In the genomic region with DNA sequence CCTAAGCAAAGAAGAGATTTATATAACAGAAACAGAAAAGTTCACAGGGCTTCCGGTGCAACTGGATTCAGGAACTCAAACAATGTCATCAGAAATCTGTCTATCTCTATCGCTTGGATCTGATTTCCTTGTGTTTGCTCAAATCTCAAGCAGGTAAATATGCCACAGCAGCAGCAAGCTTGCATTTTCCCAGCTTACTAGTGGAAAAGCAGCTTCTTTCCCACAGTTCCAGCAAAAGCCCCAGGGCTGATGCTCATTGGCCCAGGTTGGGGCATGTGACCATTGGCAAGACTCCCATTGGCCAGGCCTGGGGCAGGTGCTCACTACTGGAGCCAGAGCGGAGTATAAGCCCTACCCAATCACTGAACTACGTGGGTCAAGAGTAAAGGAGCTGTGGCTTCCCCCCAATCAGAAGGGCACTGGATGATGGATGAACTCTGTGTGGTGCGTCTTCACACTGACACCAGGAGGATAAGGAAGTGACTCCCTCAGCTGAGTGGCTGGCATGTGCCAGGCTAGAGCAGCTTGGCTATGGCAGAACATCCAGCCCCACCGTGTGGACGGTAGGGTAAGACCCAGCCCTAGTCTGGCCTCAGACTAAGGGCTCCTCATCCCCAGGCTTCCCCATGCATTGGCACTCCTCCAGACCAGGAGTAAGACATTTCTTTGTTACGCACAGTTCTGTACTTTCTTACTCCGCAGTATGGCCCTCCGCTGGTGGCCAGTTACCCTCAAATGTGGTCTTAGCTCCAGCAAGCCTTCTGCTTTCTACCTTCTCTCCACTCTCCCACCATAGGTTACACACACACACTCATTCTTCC, we compare ENCODE assay signal across 13 cellular contexts. TPM values are rescaled to one million over a fixed set of nuclear protein-coding genes. Genes with fewer than 3 reads are reported as not detected.
A peak's percentile ranks its signal among the peaks of the same experiment; 100 is the strongest.
DNase-seq lines count a peak whose midpoint lies in the region; ATAC-seq and TF ChIP-seq lines count a peak whose summit lies in the region.
"Had no signal": no experiment of that assay in that cellular context is flagged by ENCODE, and none has a peak within 500 bp of the region (broad histone marks: within the 10 kb centered on the region; RNA-seq: fewer than 3 reads in every experiment).

No MANE protein-coding gene starts in this region.

- no peak for TF ChIP-seq POLR2A in transverse colon (IDR thresholded peaks at IDR 0.05)

- TF ChIP-seq CTCF in lower lobe of right lung (IDR thresholded peaks at IDR 0.05) = no peak
- no peak for TF ChIP-seq CTCF in transverse colon (IDR thresholded peaks at IDR 0.05)

- in situ Hi-C loops in transverse colon (cut with MboI; ENCODE audit: low pct_ligation_motif_present in 1 of 4, low pct_unique_long_range_greater_than_20kb in 1 of 4, low sequenced_read_pairs in 3 of 4) = no loop called here

- H3K4me1 ChIP-seq in lower lobe of right lung (peaks cover 12% of the 10 kb centered on the region), transverse colon (peaks cover 0 to 13% (median 5%) of the 10 kb centered on the region in 4 donors)

- WGBS in transverse colon (ENCODE audit: low coverage in 1 of 2), 2 donors = 93 to 100% methylated on average over 2 to 10 of the region's 10 CpGs

- no peak for DNase-seq in activated naive CD8-positive, alpha-beta T cell treated with anti-CD3 and anti-CD28 coated beads, Interleukin-2, amount 50 U/mL, for 24 hours
- DNase-seq in activated naive CD8-positive, alpha-beta T cell treated with anti-CD3 and anti-CD28 coated beads for 36 hours = no peak
- DNase-seq in activated T-helper 2 cell treated with anti-CD3 and anti-CD28 coated beads, Interferon-gamma antibody, Interleukin-2, Interleukin-4, amounts not matched to agents 10 μg/mL and 5 μg/mL and 100 μg/mL, durations not matched to agents 14 hours and 24 hours and 36 hours (ENCODE audit: low spot score) = peak; percentile 4
- no peak for DNase-seq in lower lobe of right lung
- DNase-seq in transverse colon = no peak
- no peak for DNase-seq in NCI-H1694 (lab: John Stamatoyannopoulos, UW)
- no peak for DNase-seq in cerebellar nuclear complex (lab: John Stamatoyannopoulos, UW)
- DNase-seq: activated CD4-positive, alpha-beta T cell treated with anti-CD3 and anti-CD28 coated beads for 4 hours; DMS79 treated with DMSO at 0.1 percent for 48 hours; NCI-H187 treated with DMSO at 0.1 percent for 48 hours; NK-92 treated with Interleukin-12 subunit alpha and Interleukin-12 subunit beta, amount 100 ng/mL, for 24 hours had no signal

- H3K4me3 ChIP-seq in lower lobe of right lung (no peak overlapping the region), transverse colon (no peak overlapping the region)

- intact Hi-C loops in activated T-helper 2 cell treated with anti-CD3 and anti-CD28 coated beads, Interferon-gamma antibody, Interleukin-2, Interleukin-4, amounts not matched to agents 10 μg/mL and 5 μg/mL and 100 μg/mL, durations not matched to agents 14 hours and 24 hours and 36 hours (cut with micrococcal nuclease) = no loop called here
- intact Hi-C loops in lower lobe of right lung (cut with DNase I) = no loop called here
- intact Hi-C loops in transverse colon (cut with DNase I; ENCODE audit: low total_unique reads) = no loop called here

- H3K9me3 ChIP-seq in lower lobe of right lung (no peaks in the 10 kb centered on the region), transverse colon (no peaks in the 10 kb centered on the region)

- H3K27ac ChIP-seq in lower lobe of right lung (peak overlapping the region; percentile 51), transverse colon (peak overlapping the region; percentile 50 to 66 (median 57))

- H3K27me3 ChIP-seq in lower lobe of right lung (ENCODE audit: low read depth) (no peaks in the 10 kb centered on the region), transverse colon (peaks cover 1% of the 10 kb centered on the region)

- no peak overlapping the region for H3K4me3 Mint-ChIP-seq in activated naive CD8-positive, alpha-beta T cell treated with anti-CD3 and anti-CD28 coated beads, Interleukin-2, amount 50 U/mL, for 24 hours
- H3K4me3 Mint-ChIP-seq in activated naive CD8-positive, alpha-beta T cell treated with anti-CD3 and anti-CD28 coated beads for 36 hours = no peak overlapping the region
- H3K4me3 Mint-ChIP-seq in activated T-helper 2 cell treated with anti-CD3 and anti-CD28 coated beads, Interferon-gamma antibody, Interleukin-2, Interleukin-4, amounts not matched to agents 10 μg/mL and 5 μg/mL and 100 μg/mL, durations not matched to agents 14 hours and 24 hours and 36 hours (ENCODE audit: low read depth) = no peak overlapping the region
- H3K4me3 Mint-ChIP-seq: naive thymus-derived CD4-positive, alpha-beta T cell had no signal

- peak; percentile 22 for ATAC-seq in activated naive CD8-positive, alpha-beta T cell treated with anti-CD3 and anti-CD28 coated beads, Interleukin-2, amount 50 U/mL, for 24 hours
- peak in 1 of 2 donors; percentile 13 for ATAC-seq in lower lobe of right lung
- no peak for ATAC-seq in HG03460 (IDR thresholded peaks at IDR 0.05; ENCODE audit: unreplicated experiment)

- peaks cover 3% of the 10 kb centered on the region for H3K27me3 Mint-ChIP-seq in activated naive CD8-positive, alpha-beta T cell treated with anti-CD3 and anti-CD28 coated beads, Interleukin-2, amount 50 U/mL, for 24 hours
- H3K27me3 Mint-ChIP-seq in activated naive CD8-positive, alpha-beta T cell treated with anti-CD3 and anti-CD28 coated beads for 36 hours = no peaks in the 10 kb centered on the region
- H3K27me3 Mint-ChIP-seq in activated T-helper 2 cell treated with anti-CD3 and anti-CD28 coated beads, Interferon-gamma antibody, Interleukin-2, Interleukin-4, amounts not matched to agents 10 μg/mL and 5 μg/mL and 100 μg/mL, durations not matched to agents 14 hours and 24 hours and 36 hours (ENCODE audit: low read depth) = peaks cover 13% of the 10 kb centered on the region

- peaks cover 8% of the 10 kb centered on the region for H3K4me1 Mint-ChIP-seq in activated naive CD8-positive, alpha-beta T cell treated with anti-CD3 and anti-CD28 coated beads, Interleukin-2, amount 50 U/mL, for 24 hours
- no peaks in the 10 kb centered on the region for H3K4me1 Mint-ChIP-seq in activated naive CD8-positive, alpha-beta T cell treated with anti-CD3 and anti-CD28 coated beads for 36 hours
- H3K4me1 Mint-ChIP-seq in activated T-helper 2 cell treated with anti-CD3 and anti-CD28 coated beads, Interferon-gamma antibody, Interleukin-2, Interleukin-4, amounts not matched to agents 10 μg/mL and 5 μg/mL and 100 μg/mL, durations not matched to agents 14 hours and 24 hours and 36 hours (ENCODE audit: low read depth) = no peaks in the 10 kb centered on the region

- H3K36me3 ChIP-seq in lower lobe of right lung (no peaks in the 10 kb centered on the region), transverse colon (no peaks in the 10 kb centered on the region)

- H3K36me3 Mint-ChIP-seq in activated naive CD8-positive, alpha-beta T cell treated with anti-CD3 and anti-CD28 coated beads, Interleukin-2, amount 50 U/mL, for 24 hours (ENCODE audit: low read depth) = no peaks in the 10 kb centered on the region
- no peaks in the 10 kb centered on the region for H3K36me3 Mint-ChIP-seq in activated naive CD8-positive, alpha-beta T cell treated with anti-CD3 and anti-CD28 coated beads for 36 hours
- H3K36me3 Mint-ChIP-seq in activated T-helper 2 cell treated with anti-CD3 and anti-CD28 coated beads, Interferon-gamma antibody, Interleukin-2, Interleukin-4, amounts not matched to agents 10 μg/mL and 5 μg/mL and 100 μg/mL, durations not matched to agents 14 hours and 24 hours and 36 hours (ENCODE audit: low read depth) = no peaks in the 10 kb centered on the region
- H3K36me3 Mint-ChIP-seq: naive thymus-derived CD4-positive, alpha-beta T cell had no signal

- no peak for TF ChIP-seq EP300 in transverse colon (IDR thresholded peaks at IDR 0.05; ENCODE audit: low read depth)

- no peak overlapping the region for H3K27ac Mint-ChIP-seq in activated naive CD8-positive, alpha-beta T cell treated with anti-CD3 and anti-CD28 coated beads, Interleukin-2, amount 50 U/mL, for 24 hours
- no peak overlapping the region for H3K27ac Mint-ChIP-seq in activated naive CD8-positive, alpha-beta T cell treated with anti-CD3 and anti-CD28 coated beads for 36 hours
- H3K27ac Mint-ChIP-seq in activated T-helper 2 cell treated with anti-CD3 and anti-CD28 coated beads, Interferon-gamma antibody, Interleukin-2, Interleukin-4, amounts not matched to agents 10 μg/mL and 5 μg/mL and 100 μg/mL, durations not matched to agents 14 hours and 24 hours and 36 hours = no peak overlapping the region

- no peaks in the 10 kb centered on the region for H3K9me3 Mint-ChIP-seq in activated naive CD8-positive, alpha-beta T cell treated with anti-CD3 and anti-CD28 coated beads, Interleukin-2, amount 50 U/mL, for 24 hours
- H3K9me3 Mint-ChIP-seq in activated naive CD8-positive, alpha-beta T cell treated with anti-CD3 and anti-CD28 coated beads for 36 hours = no peaks in the 10 kb centered on the region
- no peaks in the 10 kb centered on the region for H3K9me3 Mint-ChIP-seq in activated T-helper 2 cell treated with anti-CD3 and anti-CD28 coated beads, Interferon-gamma antibody, Interleukin-2, Interleukin-4, amounts not matched to agents 10 μg/mL and 5 μg/mL and 100 μg/mL, durations not matched to agents 14 hours and 24 hours and 36 hours
- H3K9me3 Mint-ChIP-seq: naive thymus-derived CD4-positive, alpha-beta T cell had no signal

RNA-seq across cellular contexts. Expression of a gene that starts 13.1 kb away (rescaled TPM):
- total RNA-seq in activated naive CD8-positive, alpha-beta T cell treated with anti-CD3 and anti-CD28 coated beads for 36 hours = 1 to 10 TPM; 6.0 to 6.6 TPM
- total RNA-seq in activated T-helper 2 cell treated with anti-CD3 and anti-CD28 coated beads, Interferon-gamma antibody, Interleukin-2, Interleukin-4, amounts not matched to agents 10 μg/mL and 5 μg/mL and 100 μg/mL, durations not matched to agents 14 hours and 24 hours and 36 hours = 0.51 and 0.52 TPM in 2 replicates
- total RNA-seq in lower lobe of right lung = 212 TPM
- 100 to 1,000 TPM; 121 to 565 (median 254) TPM for total RNA-seq in transverse colon

Comparison
In these comparisons a context has a peak if more than half of its experiments do, and no peak if none do; other contexts are left out.
1. RNA of a gene that starts 13.1 kb away (total RNA-seq): 121 to 565 TPM in transverse colon and 212 TPM in lower lobe of right lung (single experiment); 6.0 to 6.6 TPM in activated naive CD8-positive, alpha-beta T cell treated with anti-CD3 and anti-CD28 coated beads for 36 hours and 0.51 to 0.52 TPM in activated T-helper 2 cell treated with anti-CD3 and anti-CD28 coated beads, Interferon-gamma antibody, Interleukin-2, Interleukin-4, amounts not matched to agents 10 μg/mL and 5 μg/mL and 100 μg/mL, durations not matched to agents 14 hours and 24 hours and 36 hours; every median in the first group is over 10 times any median in the second.